40 cellular contexts compared by ENCODE assay signal in the genomic region with DNA sequence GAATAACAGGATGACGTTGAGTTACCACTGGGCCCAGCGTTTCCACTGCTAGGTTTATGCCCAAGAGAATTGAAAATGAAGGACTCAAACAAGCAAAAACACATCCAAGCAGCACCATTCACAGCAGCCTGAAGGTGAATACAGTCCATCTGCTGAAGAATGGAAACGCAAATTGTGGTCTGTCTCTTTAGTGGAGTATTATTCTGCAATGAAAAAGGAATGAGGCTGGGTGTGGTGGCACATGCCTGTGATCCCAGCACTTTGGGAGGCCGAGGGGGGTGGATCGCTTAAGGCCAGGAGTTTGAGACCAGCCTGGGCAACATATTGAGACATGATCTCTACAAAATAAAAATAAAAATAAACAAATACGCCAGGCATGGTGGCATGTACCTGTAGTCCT. TPM values are rescaled to one million over a fixed set of nuclear protein-coding genes. Genes with fewer than 3 reads are reported as not detected.
"Had no signal": no experiment of that assay in that cellular context is flagged by ENCODE, and none has a peak within 500 bp of the region (broad histone marks: within the 10 kb centered on the region; RNA-seq: fewer than 3 reads in every experiment).

No MANE protein-coding gene starts in this region.

- H3K4me1 Mint-ChIP-seq: activated naive CD4-positive, alpha-beta T cell treated with anti-CD3 and anti-CD28 coated beads, Interleukin-2, amount 10 ng/mL, durations not matched to agents 7 days and 5 days; activated naive CD4-positive, alpha-beta T cell treated with anti-CD3 and anti-CD28 coated beads, Interleukin-2, amount 50 U/mL, for 24 hours; activated naive CD8-positive, alpha-beta T cell treated with anti-CD3 and anti-CD28 coated beads for 36 hours; activated naive CD8-positive, alpha-beta T cell treated with anti-CD3 and anti-CD28 coated beads, Interleukin-2, amount 10 ng/mL, durations not matched to agents 7 days and 5 days; activated naive CD8-positive, alpha-beta T cell treated with anti-CD3 and anti-CD28 coated beads, Interleukin-2, amount 50 U/mL, for 24 hours; activated T-helper 17 cell treated with anti-CD3 and anti-CD28 coated beads, Interleukin-2, amount 50 U/mL, for 72 hours; central memory CD8-positive, alpha-beta T cell had no signal

- H3K9me3 ChIP-seq: adrenal gland, ascending aorta, body of pancreas, breast epithelium had no signal

- H3K27me3 ChIP-seq: adrenal gland, ascending aorta, body of pancreas, breast epithelium, cardiac muscle cell had no signal

- DNase-seq: activated effector memory CD4-positive, alpha-beta T cell treated with anti-CD3 and anti-CD28 coated beads, Interleukin-2, amount 50 U/mL, for 16 hours; activated effector memory CD4-positive, alpha-beta T cell treated with Interleukin-2 at 50 U/mL for 16 hours; activated gamma-delta T cell; activated gamma-delta T cell treated with Interleukin-2 at 50 U/mL for 16 hours; activated naive CD4-positive, alpha-beta T cell; activated naive CD4-positive, alpha-beta T cell treated with anti-CD3 and anti-CD28 coated beads for 36 hours; activated naive CD4-positive, alpha-beta T cell treated with anti-CD3 and anti-CD28 coated beads, Interleukin-2, amount 10 ng/mL, durations not matched to agents 7 days and 5 days; activated naive CD4-positive, alpha-beta T cell treated with anti-CD3 and anti-CD28 coated beads, Interleukin-2, amount 50 U/mL, for 16 hours; activated naive CD4-positive, alpha-beta T cell treated with Interleukin-2 at 50 U/mL for 16 hours; activated naive CD8-positive, alpha-beta T cell treated with anti-CD3 and anti-CD28 coated beads for 36 hours; activated naive CD8-positive, alpha-beta T cell treated with anti-CD3 and anti-CD28 coated beads, Interleukin-2, amount 10 ng/mL, durations not matched to agents 7 days and 5 days; activated naive CD8-positive, alpha-beta T cell treated with anti-CD3 and anti-CD28 coated beads, Interleukin-2, amount 50 U/mL, for 24 hours; activated T-cell treated with anti-CD3 and anti-CD28 coated beads, Interleukin-2, amount 50 U/mL, for 1 hour; activated T-cell treated with anti-CD3 and anti-CD28 coated beads, Interleukin-2, amount 50 U/mL, for 24 hours; activated T-cell treated with anti-CD3 and anti-CD28 coated beads, Interleukin-2, amount 50 U/mL, for 48 hours; activated T-cell treated with anti-CD3 and anti-CD28 coated beads, Interleukin-2, amount 50 U/mL, for 72 hours; adrenal gland; amniotic stem cell; amygdala; anterior cingulate cortex; aorta; body of pancreas; brain microvascular endothelial cell; caudate nucleus; central memory CD4-positive, alpha-beta T cell; cerebellar nuclear complex had no signal

- H3K27ac Mint-ChIP-seq: activated naive CD4-positive, alpha-beta T cell treated with anti-CD3 and anti-CD28 coated beads for 36 hours; activated naive CD4-positive, alpha-beta T cell treated with anti-CD3 and anti-CD28 coated beads, Interleukin-2, amount 10 ng/mL, durations not matched to agents 7 days and 5 days; activated naive CD4-positive, alpha-beta T cell treated with anti-CD3 and anti-CD28 coated beads, Interleukin-2, amount 50 U/mL, for 24 hours; activated naive CD4-positive, alpha-beta T cell treated with anti-CD3 and anti-CD28 coated beads, Interleukin-2, amount 50 U/mL, for 72 hours; activated naive CD8-positive, alpha-beta T cell; activated naive CD8-positive, alpha-beta T cell treated with anti-CD3 and anti-CD28 coated beads for 36 hours; activated naive CD8-positive, alpha-beta T cell treated with anti-CD3 and anti-CD28 coated beads, Interleukin-2, amount 10 ng/mL, durations not matched to agents 7 days and 5 days; activated naive CD8-positive, alpha-beta T cell treated with anti-CD3 and anti-CD28 coated beads, Interleukin-2, amount 50 U/mL, for 24 hours; activated T-cell treated with anti-CD3 and anti-CD28 coated beads, Interleukin-2, amount 50 U/mL, for 24 hours; activated T-cell treated with anti-CD3 and anti-CD28 coated beads, Interleukin-2, amount 50 U/mL, for 72 hours; activated T-helper 1 cell treated with anti-CD3 and anti-CD28 coated beads, Interleukin-12 subunit alpha, Interleukin-12 subunit beta, Interleukin-2, Interleukin-4 antibody, amounts not matched to agents 30 ng/mL and 10 ng/mL and 1 ng/mL, durations not matched to agents 14 hours and 24 hours and 36 hours; activated T-helper 17 cell treated with anti-CD3 and anti-CD28 coated beads, Interleukin-2, amount 50 U/mL, for 72 hours; activated T-helper 2 cell treated with anti-CD3 and anti-CD28 coated beads, Interferon-gamma antibody, Interleukin-2, Interleukin-4, amounts not matched to agents 10 μg/mL and 5 μg/mL and 100 μg/mL, durations not matched to agents 14 hours and 24 hours and 36 hours; brain had no signal

- FAIRE-seq: astrocyte, bronchial epithelial cell had no signal

- H3K36me3 ChIP-seq: adrenal gland, ascending aorta, brain microvascular endothelial cell, breast epithelium, cardiac muscle cell had no signal

- H3K4me1 ChIP-seq: adrenal gland, ascending aorta, body of pancreas had no signal

- H3K27ac ChIP-seq: adrenal gland, ascending aorta, body of pancreas, brain microvascular endothelial cell, breast epithelium, cardiac muscle cell had no signal

- H3K36me3 Mint-ChIP-seq: activated naive CD4-positive, alpha-beta T cell treated with anti-CD3 and anti-CD28 coated beads, Interleukin-2, amount 10 ng/mL, durations not matched to agents 7 days and 5 days; activated naive CD4-positive, alpha-beta T cell treated with anti-CD3 and anti-CD28 coated beads, Interleukin-2, amount 50 U/mL, for 24 hours; activated naive CD4-positive, alpha-beta T cell treated with anti-CD3 and anti-CD28 coated beads, Interleukin-2, amount 50 U/mL, for 72 hours; activated naive CD8-positive, alpha-beta T cell; activated naive CD8-positive, alpha-beta T cell treated with anti-CD3 and anti-CD28 coated beads for 36 hours; activated naive CD8-positive, alpha-beta T cell treated with anti-CD3 and anti-CD28 coated beads, Interleukin-2, amount 10 ng/mL, durations not matched to agents 7 days and 5 days; brain had no signal

- H3K4me3 ChIP-seq: adrenal gland, ascending aorta, body of pancreas, breast epithelium, cardiac muscle cell had no signal

- ATAC-seq: activated naive CD4-positive, alpha-beta T cell treated with anti-CD3 and anti-CD28 coated beads, Interleukin-2, amount 50 U/mL, for 72 hours; activated naive CD8-positive, alpha-beta T cell treated with anti-CD3 and anti-CD28 coated beads, Interleukin-2, amount 50 U/mL, for 24 hours; activated T-cell treated with anti-CD3 and anti-CD28 coated beads, Interleukin-2, amount 50 U/mL, for 72 hours; activated T-helper 17 cell treated with anti-CD3 and anti-CD28 coated beads, Interleukin-2, amount 50 U/mL, for 72 hours; body of pancreas had no signal

- H3K9me3 Mint-ChIP-seq: activated naive CD4-positive, alpha-beta T cell treated with anti-CD3 and anti-CD28 coated beads for 36 hours; activated naive CD4-positive, alpha-beta T cell treated with anti-CD3 and anti-CD28 coated beads, Interleukin-2, amount 10 ng/mL, durations not matched to agents 7 days and 5 days; activated naive CD4-positive, alpha-beta T cell treated with anti-CD3 and anti-CD28 coated beads, Interleukin-2, amount 50 U/mL, for 24 hours; activated naive CD4-positive, alpha-beta T cell treated with anti-CD3 and anti-CD28 coated beads, Interleukin-2, amount 50 U/mL, for 72 hours; activated naive CD8-positive, alpha-beta T cell treated with anti-CD3 and anti-CD28 coated beads for 36 hours; activated naive CD8-positive, alpha-beta T cell treated with anti-CD3 and anti-CD28 coated beads, Interleukin-2, amount 10 ng/mL, durations not matched to agents 7 days and 5 days; activated naive CD8-positive, alpha-beta T cell treated with anti-CD3 and anti-CD28 coated beads, Interleukin-2, amount 50 U/mL, for 24 hours; activated T-cell treated with anti-CD3 and anti-CD28 coated beads, Interleukin-2, amount 50 U/mL, for 24 hours; activated T-cell treated with anti-CD3 and anti-CD28 coated beads, Interleukin-2, amount 50 U/mL, for 72 hours; activated T-helper 1 cell treated with anti-CD3 and anti-CD28 coated beads, Interleukin-12 subunit alpha, Interleukin-12 subunit beta, Interleukin-2, Interleukin-4 antibody, amounts not matched to agents 30 ng/mL and 10 ng/mL and 1 ng/mL, durations not matched to agents 14 hours and 24 hours and 36 hours; activated T-helper 17 cell treated with anti-CD3 and anti-CD28 coated beads, Interleukin-2, amount 50 U/mL, for 72 hours; activated T-helper 2 cell treated with anti-CD3 and anti-CD28 coated beads, Interferon-gamma antibody, Interleukin-2, Interleukin-4, amounts not matched to agents 10 μg/mL and 5 μg/mL and 100 μg/mL, durations not matched to agents 14 hours and 24 hours and 36 hours; central memory CD8-positive, alpha-beta T cell had no signal

- H3K4me3 Mint-ChIP-seq: activated naive CD4-positive, alpha-beta T cell treated with anti-CD3 and anti-CD28 coated beads for 36 hours; activated naive CD4-positive, alpha-beta T cell treated with anti-CD3 and anti-CD28 coated beads, Interleukin-2, amount 10 ng/mL, durations not matched to agents 7 days and 5 days; activated naive CD4-positive, alpha-beta T cell treated with anti-CD3 and anti-CD28 coated beads, Interleukin-2, amount 50 U/mL, for 24 hours; activated naive CD8-positive, alpha-beta T cell; activated naive CD8-positive, alpha-beta T cell treated with anti-CD3 and anti-CD28 coated beads for 36 hours; activated naive CD8-positive, alpha-beta T cell treated with anti-CD3 and anti-CD28 coated beads, Interleukin-2, amount 10 ng/mL, durations not matched to agents 7 days and 5 days; activated naive CD8-positive, alpha-beta T cell treated with anti-CD3 and anti-CD28 coated beads, Interleukin-2, amount 50 U/mL, for 24 hours; activated T-cell treated with anti-CD3 and anti-CD28 coated beads, Interleukin-2, amount 50 U/mL, for 24 hours; activated T-cell treated with anti-CD3 and anti-CD28 coated beads, Interleukin-2, amount 50 U/mL, for 72 hours; activated T-helper 1 cell treated with anti-CD3 and anti-CD28 coated beads, Interleukin-12 subunit alpha, Interleukin-12 subunit beta, Interleukin-2, Interleukin-4 antibody, amounts not matched to agents 30 ng/mL and 10 ng/mL and 1 ng/mL, durations not matched to agents 14 hours and 24 hours and 36 hours; activated T-helper 17 cell treated with anti-CD3 and anti-CD28 coated beads, Interleukin-2, amount 50 U/mL, for 72 hours; brain; central memory CD8-positive, alpha-beta T cell had no signal

RNA-seq across cellular contexts. Expression of a gene that starts 41.9 kb away (rescaled TPM):
- total RNA-seq: activated naive CD4-positive, alpha-beta T cell treated with anti-CD3 and anti-CD28 coated beads for 36 hours; activated naive CD8-positive, alpha-beta T cell treated with anti-CD3 and anti-CD28 coated beads for 36 hours; activated naive CD8-positive, alpha-beta T cell treated with anti-CD3 and anti-CD28 coated beads, Interleukin-2, amount 10 ng/mL, durations not matched to agents 7 days and 5 days; activated T-cell treated with anti-CD3 and anti-CD28 coated beads, Interleukin-2, amount 50 U/mL, for 72 hours; activated T-helper 1 cell treated with anti-CD3 and anti-CD28 coated beads, Interleukin-12 subunit alpha, Interleukin-12 subunit beta, Interleukin-2, Interleukin-4 antibody, amounts not matched to agents 30 ng/mL and 10 ng/mL and 1 ng/mL, durations not matched to agents 14 hours and 24 hours and 36 hours; activated T-helper 17 cell treated with anti-CD3 and anti-CD28 coated beads, Interleukin-2, amount 50 U/mL, for 72 hours; activated T-helper 2 cell treated with anti-CD3 and anti-CD28 coated beads, Interferon-gamma antibody, Interleukin-2, Interleukin-4, amounts not matched to agents 10 μg/mL and 5 μg/mL and 100 μg/mL, durations not matched to agents 14 hours and 24 hours and 36 hours; ascending aorta; bronchial epithelial cell; cardiac septum had no signal
